Comparison of ENCODE assay signal across 8 cellular contexts in genomic region chr18:32093106-32093511, GRCh38. TPM values are rescaled to one million over a fixed set of nuclear protein-coding genes. Genes with fewer than 3 reads are reported as not detected.
DNase-seq lines count a peak whose midpoint lies in the region; ATAC-seq and TF ChIP-seq lines count a peak whose summit lies in the region.

No MANE protein-coding gene starts in this region.

- no peaks in the 10 kb centered on the region for H3K27me3 Mint-ChIP-seq in mesothelial cell of epicardium (ENCODE audit: low read depth)
- no peaks in the 10 kb centered on the region for H3K27me3 Mint-ChIP-seq in stimulated activated naive CD8-positive, alpha-beta T cell treated with anti-CD3 and anti-CD28 coated beads, Interleukin-15, Interleukin-2, amounts not matched to agents 100 ng/mL and 50 ng/mL, for 24 hours

- H3K27ac ChIP-seq in epithelial cell of prostate, result peak overlapping the region; percentile 98

- peak overlapping the region; percentile 90 for H3K4me3 Mint-ChIP-seq in mesothelial cell of epicardium
- H3K4me3 Mint-ChIP-seq in stimulated activated naive CD8-positive, alpha-beta T cell treated with anti-CD3 and anti-CD28 coated beads, Interleukin-15, Interleukin-2, amounts not matched to agents 100 ng/mL and 50 ng/mL, for 24 hours, result peak overlapping the region; percentile 96

- H3K36me3 Mint-ChIP-seq in mesothelial cell of epicardium, result peaks cover 7% of the 10 kb centered on the region
- peaks cover 45% of the 10 kb centered on the region for H3K36me3 Mint-ChIP-seq in stimulated activated naive CD8-positive, alpha-beta T cell treated with anti-CD3 and anti-CD28 coated beads, Interleukin-15, Interleukin-2, amounts not matched to agents 100 ng/mL and 50 ng/mL, for 24 hours (ENCODE audit: low read depth)

- peaks cover 29% of the 10 kb centered on the region for H3K4me1 Mint-ChIP-seq in mesothelial cell of epicardium
- peaks cover 48% of the 10 kb centered on the region for H3K4me1 Mint-ChIP-seq in stimulated activated naive CD8-positive, alpha-beta T cell treated with anti-CD3 and anti-CD28 coated beads, Interleukin-15, Interleukin-2, amounts not matched to agents 100 ng/mL and 50 ng/mL, for 24 hours (ENCODE audit: low read depth)

- H3K27ac Mint-ChIP-seq in mesothelial cell of epicardium, result peak overlapping the region; percentile 95
- peak overlapping the region; percentile 91 for H3K27ac Mint-ChIP-seq in stimulated activated naive CD8-positive, alpha-beta T cell treated with anti-CD3 and anti-CD28 coated beads, Interleukin-15, Interleukin-2, amounts not matched to agents 100 ng/mL and 50 ng/mL, for 24 hours

- DNase-seq in AG08396 (ENCODE audit: low spot score) (peak; percentile 79), NCI-H226 (peak; percentile 7), epithelial cell of prostate (ENCODE audit: low read depth, low spot score) (no peak), mesothelial cell of epicardium (ENCODE audit: low spot score in 2 of 2, unreplicated experiment in 2 of 2) (peak; percentile 26 to 64)
- peak; percentile 77 for DNase-seq in activated CD8-positive, alpha-beta memory T cell treated with anti-CD3 and anti-CD28 coated beads for 24 hours

- no peaks in the 10 kb centered on the region for H3K9me3 Mint-ChIP-seq in mesothelial cell of epicardium
- H3K9me3 Mint-ChIP-seq in stimulated activated naive CD8-positive, alpha-beta T cell treated with anti-CD3 and anti-CD28 coated beads, Interleukin-15, Interleukin-2, amounts not matched to agents 100 ng/mL and 50 ng/mL, for 24 hours, result no peaks in the 10 kb centered on the region

- ATAC-seq in HG03045 (IDR thresholded peaks at IDR 0.05; ENCODE audit: unreplicated experiment), result peak; percentile 39

- peak; percentile 20 for TF ChIP-seq POLR2A in GM18526 (IDR thresholded peaks at IDR 0.05; ENCODE audit: extremely low read depth, insufficient read length)

- TF ChIP-seq CTCF in mesothelial cell of epicardium (IDR thresholded peaks at IDR 0.05; ENCODE audit: unreplicated experiment), result no peak

RNA-seq across cellular contexts. Expression of gene RNF138, which starts 1.4 kb away (rescaled TPM):
- total RNA-seq in mesothelial cell of epicardium, result 28.5 to 37.9 TPM (median 31.9 TPM) in 3 replicates
